In genomic region chr1:89126602-89127001, GRCh38 we compare ENCODE assay signal across 10 cellular contexts. TPM values are rescaled to one million over a fixed set of nuclear protein-coding genes. Genes with fewer than 3 reads are reported as not detected.
A peak's percentile ranks its signal among the peaks of the same experiment; 100 is the strongest.
DNase-seq lines count a peak whose midpoint lies in the region.
"Had no signal": no experiment of that assay in that cellular context is flagged by ENCODE, and none has a peak within 500 bp of the region (broad histone marks: within the 10 kb centered on the region; RNA-seq: fewer than 3 reads in every experiment).

No MANE protein-coding gene starts in this region.

- H3K4me1 ChIP-seq in CD4-positive, alpha-beta memory T cell (ENCODE audit: insufficient read depth, low read length), result peaks cover 51% of the 10 kb centered on the region
- peaks cover 15% of the 10 kb centered on the region for H3K4me1 ChIP-seq in SJSA1 (replicated peaks)
- H3K4me1 ChIP-seq in duodenal mucosa (ENCODE audit: control insufficient read depth in 1 of 2, insufficient read depth in 2 of 2, low read length in 2 of 2), result peaks cover 20 to 34% of the 10 kb centered on the region in 2 donors

- H3K4me1 Mint-ChIP-seq in CD4-positive, alpha-beta memory T cell, result peaks cover 38 to 76% (median 53%) of the 10 kb centered on the region in 4 donors

- H3K9me3 Mint-ChIP-seq in CD4-positive, alpha-beta memory T cell, result peaks cover 0 to 3% (median 0%) of the 10 kb centered on the region in 8 donors

- CTCF ChIA-PET in CD4-positive, alpha-beta memory T cell (lab: Charles Lee; ENCODE audit: partially characterized antibody), result interaction anchor here (0.9 to 2.0 kb wide), 14 partner anchors 16 to 234 kb away, joined by 3 to 13 read pairs (median 4); partner anchors contain the start of genes GBP3 and GBP4

- peak overlapping the region in 1 of 2 donors; percentile 15 for H3K9ac ChIP-seq in duodenal mucosa (ENCODE audit: low read depth in 1 of 2, low read length in 2 of 2)

- peak in 2 of 5 donors; percentile 10 to 41 for DNase-seq in CD4-positive, alpha-beta memory T cell
- DNase-seq in SJSA1 (ENCODE audit: low read depth in 1 of 2, low spot score in 2 of 2) (no peak), renal cortical epithelial cell (ENCODE audit: low read depth) (peak; percentile 21), DMS79 (lab: John Stamatoyannopoulos, UW) (no peak), ecto neural progenitor cell (ENCODE audit: low spot score) (no peak), HPDE6-E6E7 (ENCODE audit: extremely low spot score) (no peak), EL (no peak)

- intact Hi-C loops in CD4-positive, alpha-beta memory T cell (cut with micrococcal nuclease), result loop anchor here (1.0 to 2.0 kb wide), 4 partner anchors 62 to 232 kb away; partner anchors contain the start of genes GBP1 and GBP3

- peak overlapping the region; percentile 93 to 99 (median 97) for H3K27ac Mint-ChIP-seq in CD4-positive, alpha-beta memory T cell

- POLR2A ChIA-PET in CD4-positive, alpha-beta memory T cell (lab: Charles Lee; ENCODE audit: partially characterized antibody), result interaction anchor here (0.7 to 3.6 kb wide), 31 partner anchors 8 to 543 kb away, joined by 3 to 42 read pairs (median 5); partner anchors contain the start of genes GBP1 and GTF2B

- H3K4me3 ChIP-seq in CD4-positive, alpha-beta memory T cell (ENCODE audit: low read length in 2 of 2), result peak overlapping the region; percentile 75 to 83
- H3K4me3 ChIP-seq in SJSA1, result peak overlapping the region; percentile 5; the same call in 1 of the 2 replicates
- peak overlapping the region; percentile 13 to 24 for H3K4me3 ChIP-seq in duodenal mucosa (ENCODE audit: low read depth in 1 of 2, low read length in 2 of 2)

- no peaks in the 10 kb centered on the region for H3K36me3 ChIP-seq in CD4-positive, alpha-beta memory T cell (ENCODE audit: insufficient read depth, low read length)
- no peaks in the 10 kb centered on the region for H3K36me3 ChIP-seq in SJSA1
- H3K36me3 ChIP-seq in duodenal mucosa (ENCODE audit: control insufficient read depth in 1 of 2, insufficient read depth in 2 of 2, low read length in 2 of 2), result peaks cover 0 to 2% of the 10 kb centered on the region in 2 donors

- H3K36me3 Mint-ChIP-seq in CD4-positive, alpha-beta memory T cell, result peaks cover 14 to 52% of the 10 kb centered on the region in 2 donors

- no peaks in the 10 kb centered on the region for H3K27me3 ChIP-seq in CD4-positive, alpha-beta memory T cell (ENCODE audit: insufficient read depth, low read length)
- H3K27me3 ChIP-seq in SJSA1 (replicated peaks) (no peaks in the 10 kb centered on the region), duodenal mucosa (ENCODE audit: control insufficient read depth in 1 of 2, insufficient read depth in 2 of 2, low read length in 2 of 2) (no peaks in the 10 kb centered on the region)

- no peaks in the 10 kb centered on the region for H3K27me3 Mint-ChIP-seq in CD4-positive, alpha-beta memory T cell

- H3K27ac ChIP-seq in CD4-positive, alpha-beta memory T cell (ENCODE audit: low read depth, low read length), result peak overlapping the region; percentile 80
- peak overlapping the region; percentile 33 for H3K27ac ChIP-seq in SJSA1
- peak overlapping the region; percentile 78 for H3K27ac ChIP-seq in duodenal mucosa (ENCODE audit: low read depth, low read length)

- peak overlapping the region; percentile 97 to 100 (median 100) for H3K4me3 Mint-ChIP-seq in CD4-positive, alpha-beta memory T cell

- no peaks in the 10 kb centered on the region for H3K9me3 ChIP-seq in CD4-positive, alpha-beta memory T cell (ENCODE audit: control insufficient read depth in 1 of 2, low read length in 2 of 2)
- H3K9me3 ChIP-seq in SJSA1 (replicated peaks) (no peaks in the 10 kb centered on the region), duodenal mucosa (ENCODE audit: control insufficient read depth in 1 of 2, low read length in 2 of 2) (no peaks in the 10 kb centered on the region)

RNA-seq across cellular contexts. Expression of gene GBP2, which starts 0.7 kb away (rescaled TPM):
- total RNA-seq in CD4-positive, alpha-beta memory T cell, result 100 to 1,000 TPM; 186 to 199 TPM
- polyA plus RNA-seq in CD4-positive, alpha-beta memory T cell, result 100 to 1,000 TPM; 109 to 127 TPM
- total RNA-seq in SJSA1 (2014; rRNA removed; shearing (Covaris generic)), result 48.3 and 78.2 TPM in 2 replicates
- total RNA-seq in renal cortical epithelial cell, result 28.8 and 82.1 TPM in 2 replicates

RNA-seq across cellular contexts. Expression of gene GBP7, which starts 49.2 kb away (rescaled TPM):
- total RNA-seq in CD4-positive, alpha-beta memory T cell, result under 1 TPM; 0.17 TPM
- not detected for polyA plus RNA-seq in CD4-positive, alpha-beta memory T cell
- total RNA-seq in SJSA1 (2014; rRNA removed; shearing (Covaris generic)), result not detected in 2 replicates
- not detected in 2 replicates for total RNA-seq in renal cortical epithelial cell
- total RNA-seq: Daoy, mesenteric fat pad had no signal

Comparison
In these comparisons a context has a peak if more than half of its experiments do, and no peak if none do; other contexts are left out.
1. H3K4me3 ChIP-seq: peak in every context shown above with its lines; median percentile 79 in CD4-positive, alpha-beta memory T cell; 18 in duodenal mucosa; 5 in SJSA1.